In the genomic region with DNA sequence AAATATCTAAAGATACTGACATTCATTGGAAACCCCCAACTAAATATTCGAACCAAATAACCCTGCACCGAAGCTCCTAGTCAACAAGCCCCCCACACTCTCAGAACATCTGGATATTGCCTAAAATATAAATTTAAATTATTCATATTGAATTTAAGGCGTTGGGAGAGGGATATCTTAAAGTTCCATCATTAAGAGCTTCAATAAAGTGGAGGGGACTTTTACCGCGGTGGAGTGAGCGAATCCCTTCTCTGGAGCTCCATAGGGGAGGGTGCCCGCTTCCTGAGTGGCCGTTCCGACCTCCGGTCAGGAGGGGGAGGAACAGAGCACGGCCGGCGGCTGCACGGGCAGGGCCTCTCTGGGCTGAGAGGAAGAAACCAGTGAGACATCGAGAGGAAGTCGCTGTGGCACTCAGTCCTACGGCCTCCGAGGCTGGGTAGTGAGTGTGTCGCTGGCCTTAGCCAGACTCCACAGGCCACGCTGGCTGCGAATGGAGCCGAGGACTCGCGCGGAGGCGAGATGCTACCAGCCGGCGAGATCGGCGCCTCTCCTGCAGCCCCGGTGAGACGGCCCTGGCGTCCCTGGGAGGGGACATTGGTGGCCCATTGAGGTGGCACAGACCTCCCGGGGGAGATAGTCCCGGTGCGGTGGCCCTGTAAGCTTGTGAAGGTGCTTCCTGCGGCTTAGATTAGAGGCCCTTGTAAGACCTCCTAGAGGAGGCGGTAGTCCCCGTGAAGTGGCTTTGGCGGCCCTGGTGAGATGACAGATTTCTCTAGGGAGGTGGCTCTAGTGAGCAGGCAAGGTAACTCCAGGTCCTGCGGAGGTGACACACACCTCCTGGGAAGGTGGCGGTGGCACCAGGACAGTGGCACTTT, we compare ENCODE assay signal across 1 cellular context.
TF ChIP-seq lines count a peak whose summit lies in the region.

A gene (plus strand): TSS at position 405 of the 875 bp plus-strand sequence. CDS start 115 bp downstream, at position 520.

TF ChIP-seq in HEK293, 187 proteins besides CTCF, POLR2A, EP300 and RAD21 (continued from another document and continues in another):
- TF ChIP-seq ZNF548 (tag by site-specific recombination; IDR thresholded peaks at IDR 0.05), result no peak
- no peak for TF ChIP-seq ZSCAN23 (tag by site-specific recombination; IDR thresholded peaks at IDR 0.05)
- TF ChIP-seq, protein P1, sequence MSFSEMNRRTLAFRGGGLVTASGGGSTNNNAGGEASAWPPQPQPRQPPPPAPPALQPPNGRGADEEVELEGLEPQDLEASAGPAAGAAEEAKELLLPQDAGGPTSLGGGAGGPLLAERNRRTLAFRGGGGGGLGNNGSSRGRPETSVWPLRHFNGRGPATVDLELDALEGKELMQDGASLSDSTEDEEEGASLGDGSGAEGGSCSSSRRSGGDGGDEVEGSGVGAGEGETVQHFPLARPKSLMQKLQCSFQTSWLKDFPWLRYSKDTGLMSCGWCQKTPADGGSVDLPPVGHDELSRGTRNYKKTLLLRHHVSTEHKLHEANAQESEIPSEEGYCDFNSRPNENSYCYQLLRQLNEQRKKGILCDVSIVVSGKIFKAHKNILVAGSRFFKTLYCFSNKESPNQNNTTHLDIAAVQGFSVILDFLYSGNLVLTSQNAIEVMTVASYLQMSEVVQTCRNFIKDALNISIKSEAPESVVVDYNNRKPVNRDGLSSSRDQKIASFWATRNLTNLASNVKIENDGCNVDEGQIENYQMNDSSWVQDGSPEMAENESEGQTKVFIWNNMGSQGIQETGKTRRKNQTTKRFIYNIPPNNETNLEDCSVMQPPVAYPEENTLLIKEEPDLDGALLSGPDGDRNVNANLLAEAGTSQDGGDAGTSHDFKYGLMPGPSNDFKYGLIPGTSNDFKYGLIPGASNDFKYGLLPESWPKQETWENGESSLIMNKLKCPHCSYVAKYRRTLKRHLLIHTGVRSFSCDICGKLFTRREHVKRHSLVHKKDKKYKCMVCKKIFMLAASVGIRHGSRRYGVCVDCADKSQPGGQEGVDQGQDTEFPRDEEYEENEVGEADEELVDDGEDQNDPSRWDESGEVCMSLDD (tag by site-specific recombination; IDR thresholded peaks at IDR 0.05), result no peak
- TF ChIP-seq, protein P2, sequence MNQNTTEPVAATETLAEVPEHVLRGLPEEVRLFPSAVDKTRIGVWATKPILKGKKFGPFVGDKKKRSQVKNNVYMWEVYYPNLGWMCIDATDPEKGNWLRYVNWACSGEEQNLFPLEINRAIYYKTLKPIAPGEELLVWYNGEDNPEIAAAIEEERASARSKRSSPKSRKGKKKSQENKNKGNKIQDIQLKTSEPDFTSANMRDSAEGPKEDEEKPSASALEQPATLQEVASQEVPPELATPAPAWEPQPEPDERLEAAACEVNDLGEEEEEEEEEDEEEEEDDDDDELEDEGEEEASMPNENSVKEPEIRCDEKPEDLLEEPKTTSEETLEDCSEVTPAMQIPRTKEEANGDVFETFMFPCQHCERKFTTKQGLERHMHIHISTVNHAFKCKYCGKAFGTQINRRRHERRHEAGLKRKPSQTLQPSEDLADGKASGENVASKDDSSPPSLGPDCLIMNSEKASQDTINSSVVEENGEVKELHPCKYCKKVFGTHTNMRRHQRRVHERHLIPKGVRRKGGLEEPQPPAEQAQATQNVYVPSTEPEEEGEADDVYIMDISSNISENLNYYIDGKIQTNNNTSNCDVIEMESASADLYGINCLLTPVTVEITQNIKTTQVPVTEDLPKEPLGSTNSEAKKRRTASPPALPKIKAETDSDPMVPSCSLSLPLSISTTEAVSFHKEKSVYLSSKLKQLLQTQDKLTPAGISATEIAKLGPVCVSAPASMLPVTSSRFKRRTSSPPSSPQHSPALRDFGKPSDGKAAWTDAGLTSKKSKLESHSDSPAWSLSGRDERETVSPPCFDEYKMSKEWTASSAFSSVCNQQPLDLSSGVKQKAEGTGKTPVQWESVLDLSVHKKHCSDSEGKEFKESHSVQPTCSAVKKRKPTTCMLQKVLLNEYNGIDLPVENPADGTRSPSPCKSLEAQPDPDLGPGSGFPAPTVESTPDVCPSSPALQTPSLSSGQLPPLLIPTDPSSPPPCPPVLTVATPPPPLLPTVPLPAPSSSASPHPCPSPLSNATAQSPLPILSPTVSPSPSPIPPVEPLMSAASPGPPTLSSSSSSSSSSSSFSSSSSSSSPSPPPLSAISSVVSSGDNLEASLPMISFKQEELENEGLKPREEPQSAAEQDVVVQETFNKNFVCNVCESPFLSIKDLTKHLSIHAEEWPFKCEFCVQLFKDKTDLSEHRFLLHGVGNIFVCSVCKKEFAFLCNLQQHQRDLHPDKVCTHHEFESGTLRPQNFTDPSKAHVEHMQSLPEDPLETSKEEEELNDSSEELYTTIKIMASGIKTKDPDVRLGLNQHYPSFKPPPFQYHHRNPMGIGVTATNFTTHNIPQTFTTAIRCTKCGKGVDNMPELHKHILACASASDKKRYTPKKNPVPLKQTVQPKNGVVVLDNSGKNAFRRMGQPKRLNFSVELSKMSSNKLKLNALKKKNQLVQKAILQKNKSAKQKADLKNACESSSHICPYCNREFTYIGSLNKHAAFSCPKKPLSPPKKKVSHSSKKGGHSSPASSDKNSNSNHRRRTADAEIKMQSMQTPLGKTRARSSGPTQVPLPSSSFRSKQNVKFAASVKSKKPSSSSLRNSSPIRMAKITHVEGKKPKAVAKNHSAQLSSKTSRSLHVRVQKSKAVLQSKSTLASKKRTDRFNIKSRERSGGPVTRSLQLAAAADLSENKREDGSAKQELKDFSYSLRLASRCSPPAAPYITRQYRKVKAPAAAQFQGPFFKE (tag by site-specific recombination; IDR thresholded peaks at IDR 0.05; ENCODE audit: borderline replicate concordance), result no peak
- no peak for TF ChIP-seq HOXC10 (CRISPR knock-in tag; IDR thresholded peaks at IDR 0.05)
- no peak for TF ChIP-seq ZNF792 (tag by site-specific recombination; IDR thresholded peaks at IDR 0.05)
- TF ChIP-seq, protein P3, sequence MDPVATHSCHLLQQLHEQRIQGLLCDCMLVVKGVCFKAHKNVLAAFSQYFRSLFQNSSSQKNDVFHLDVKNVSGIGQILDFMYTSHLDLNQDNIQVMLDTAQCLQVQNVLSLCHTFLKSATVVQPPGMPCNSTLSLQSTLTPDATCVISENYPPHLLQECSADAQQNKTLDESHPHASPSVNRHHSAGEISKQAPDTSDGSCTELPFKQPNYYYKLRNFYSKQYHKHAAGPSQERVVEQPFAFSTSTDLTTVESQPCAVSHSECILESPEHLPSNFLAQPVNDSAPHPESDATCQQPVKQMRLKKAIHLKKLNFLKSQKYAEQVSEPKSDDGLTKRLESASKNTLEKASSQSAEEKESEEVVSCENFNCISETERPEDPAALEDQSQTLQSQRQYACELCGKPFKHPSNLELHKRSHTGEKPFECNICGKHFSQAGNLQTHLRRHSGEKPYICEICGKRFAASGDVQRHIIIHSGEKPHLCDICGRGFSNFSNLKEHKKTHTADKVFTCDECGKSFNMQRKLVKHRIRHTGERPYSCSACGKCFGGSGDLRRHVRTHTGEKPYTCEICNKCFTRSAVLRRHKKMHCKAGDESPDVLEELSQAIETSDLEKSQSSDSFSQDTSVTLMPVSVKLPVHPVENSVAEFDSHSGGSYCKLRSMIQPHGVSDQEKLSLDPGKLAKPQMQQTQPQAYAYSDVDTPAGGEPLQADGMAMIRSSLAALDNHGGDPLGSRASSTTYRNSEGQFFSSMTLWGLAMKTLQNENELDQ (tag by site-specific recombination; IDR thresholded peaks at IDR 0.05; ENCODE audit: low read depth), result no peak
- TF ChIP-seq, protein P4, sequence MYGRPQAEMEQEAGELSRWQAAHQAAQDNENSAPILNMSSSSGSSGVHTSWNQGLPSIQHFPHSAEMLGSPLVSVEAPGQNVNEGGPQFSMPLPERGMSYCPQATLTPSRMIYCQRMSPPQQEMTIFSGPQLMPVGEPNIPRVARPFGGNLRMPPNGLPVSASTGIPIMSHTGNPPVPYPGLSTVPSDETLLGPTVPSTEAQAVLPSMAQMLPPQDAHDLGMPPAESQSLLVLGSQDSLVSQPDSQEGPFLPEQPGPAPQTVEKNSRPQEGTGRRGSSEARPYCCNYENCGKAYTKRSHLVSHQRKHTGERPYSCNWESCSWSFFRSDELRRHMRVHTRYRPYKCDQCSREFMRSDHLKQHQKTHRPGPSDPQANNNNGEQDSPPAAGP (tag by site-specific recombination; IDR thresholded peaks at IDR 0.05), result peak; percentile 83; the same call in 1 of the 2 replicates
- TF ChIP-seq, protein P5, sequence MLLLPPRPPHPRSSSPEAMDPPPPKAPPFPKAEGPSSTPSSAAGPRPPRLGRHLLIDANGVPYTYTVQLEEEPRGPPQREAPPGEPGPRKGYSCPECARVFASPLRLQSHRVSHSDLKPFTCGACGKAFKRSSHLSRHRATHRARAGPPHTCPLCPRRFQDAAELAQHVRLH (tag by site-specific recombination; IDR thresholded peaks at IDR 0.05), result peak; percentile 81
- TF ChIP-seq, protein P6, sequence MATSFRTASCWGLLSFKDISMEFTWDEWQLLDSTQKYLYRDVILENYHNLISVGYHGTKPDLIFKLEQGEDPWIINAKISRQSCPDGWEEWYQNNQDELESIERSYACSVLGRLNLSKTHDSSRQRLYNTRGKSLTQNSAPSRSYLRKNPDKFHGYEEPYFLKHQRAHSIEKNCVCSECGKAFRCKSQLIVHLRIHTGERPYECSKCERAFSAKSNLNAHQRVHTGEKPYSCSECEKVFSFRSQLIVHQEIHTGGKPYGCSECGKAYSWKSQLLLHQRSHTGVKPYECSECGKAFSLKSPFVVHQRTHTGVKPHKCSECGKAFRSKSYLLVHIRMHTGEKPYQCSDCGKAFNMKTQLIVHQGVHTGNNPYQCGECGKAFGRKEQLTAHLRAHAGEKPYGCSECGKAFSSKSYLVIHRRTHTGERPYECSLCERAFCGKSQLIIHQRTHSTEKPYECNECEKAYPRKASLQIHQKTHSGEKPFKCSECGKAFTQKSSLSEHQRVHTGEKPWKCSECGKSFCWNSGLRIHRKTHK (tag by site-specific recombination; IDR thresholded peaks at IDR 0.05), result no peak
- TF ChIP-seq ZBTB1 (tag by site-specific recombination; IDR thresholded peaks at IDR 0.05), result no peak
- TF ChIP-seq ZNF514 (tag by site-specific recombination; IDR thresholded peaks at IDR 0.05), result no peak
- 0 out of 2 replicates have a peak, but pooled peaks have one; percentile 6 for TF ChIP-seq ZNF585B (tag by site-specific recombination; IDR thresholded peaks at IDR 0.05)
- TF ChIP-seq ZNF629 (tag by site-specific recombination; IDR thresholded peaks at IDR 0.05), result peak; percentile 75
- TF ChIP-seq, protein P7, sequence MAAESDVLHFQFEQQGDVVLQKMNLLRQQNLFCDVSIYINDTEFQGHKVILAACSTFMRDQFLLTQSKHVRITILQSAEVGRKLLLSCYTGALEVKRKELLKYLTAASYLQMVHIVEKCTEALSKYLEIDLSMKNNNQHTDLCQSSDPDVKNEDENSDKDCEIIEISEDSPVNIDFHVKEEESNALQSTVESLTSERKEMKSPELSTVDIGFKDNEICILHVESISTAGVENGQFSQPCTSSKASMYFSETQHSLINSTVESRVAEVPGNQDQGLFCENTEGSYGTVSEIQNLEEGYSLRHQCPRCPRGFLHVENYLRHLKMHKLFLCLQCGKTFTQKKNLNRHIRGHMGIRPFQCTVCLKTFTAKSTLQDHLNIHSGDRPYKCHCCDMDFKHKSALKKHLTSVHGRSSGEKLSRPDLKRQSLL (tag by site-specific recombination; IDR thresholded peaks at IDR 0.05), result no peak
- 0 out of 2 replicates have a peak, but pooled peaks have one; percentile 60 for TF ChIP-seq IKZF3 (tag by site-specific recombination; IDR thresholded peaks at IDR 0.05)
- no peak for TF ChIP-seq RBAK (tag by site-specific recombination; IDR thresholded peaks at IDR 0.05)
- peak; percentile 88 for TF ChIP-seq ZXDB (tag by site-specific recombination; IDR thresholded peaks at IDR 0.05)
- TF ChIP-seq ZNF132 (tag by site-specific recombination; IDR thresholded peaks at IDR 0.05; ENCODE audit: borderline replicate concordance), result no peak
- no peak for TF ChIP-seq BCL11A (tag by site-specific recombination; IDR thresholded peaks at IDR 0.05; ENCODE audit: low read depth)
- TF ChIP-seq ZNF596 (tag by site-specific recombination; IDR thresholded peaks at IDR 0.05), result no peak
- no peak for TF ChIP-seq ZNF239 (tag by site-specific recombination; IDR thresholded peaks at IDR 0.05)
- peak; percentile 59 for TF ChIP-seq SP3 (tag by site-specific recombination; IDR thresholded peaks at IDR 0.05)
- no peak for TF ChIP-seq SETDB1 (IDR thresholded peaks at IDR 0.05; ENCODE audit: insufficient read length, low read length)
- TF ChIP-seq ZNF791 (tag by site-specific recombination; IDR thresholded peaks at IDR 0.05), result no peak
- no peak for TF ChIP-seq EGR2 (tag by site-specific recombination; IDR thresholded peaks at IDR 0.05; ENCODE audit: low read depth)
- peak; percentile 93 for TF ChIP-seq ZNF660 (tag by site-specific recombination; IDR thresholded peaks at IDR 0.05)
- no peak for TF ChIP-seq ZNF777 (tag by site-specific recombination; IDR thresholded peaks at IDR 0.05; ENCODE audit: borderline replicate concordance)
- TF ChIP-seq ZNF114 (tag by site-specific recombination; IDR thresholded peaks at IDR 0.05), result no peak
- TF ChIP-seq, protein P8, sequence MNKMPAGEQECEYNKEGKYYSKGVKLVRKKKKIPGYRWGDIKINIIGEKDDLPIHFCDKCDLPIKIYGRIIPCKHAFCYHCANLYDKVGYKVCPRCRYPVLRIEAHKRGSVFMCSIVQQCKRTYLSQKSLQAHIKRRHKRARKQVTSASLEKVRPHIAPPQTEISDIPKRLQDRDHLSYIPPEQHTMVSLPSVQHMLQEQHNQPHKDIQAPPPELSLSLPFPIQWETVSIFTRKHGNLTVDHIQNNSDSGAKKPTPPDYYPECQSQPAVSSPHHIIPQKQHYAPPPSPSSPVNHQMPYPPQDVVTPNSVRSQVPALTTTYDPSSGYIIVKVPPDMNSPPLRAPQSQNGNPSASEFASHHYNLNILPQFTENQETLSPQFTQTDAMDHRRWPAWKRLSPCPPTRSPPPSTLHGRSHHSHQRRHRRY (tag by site-specific recombination; IDR thresholded peaks at IDR 0.05), result no peak
- TF ChIP-seq, protein P9, sequence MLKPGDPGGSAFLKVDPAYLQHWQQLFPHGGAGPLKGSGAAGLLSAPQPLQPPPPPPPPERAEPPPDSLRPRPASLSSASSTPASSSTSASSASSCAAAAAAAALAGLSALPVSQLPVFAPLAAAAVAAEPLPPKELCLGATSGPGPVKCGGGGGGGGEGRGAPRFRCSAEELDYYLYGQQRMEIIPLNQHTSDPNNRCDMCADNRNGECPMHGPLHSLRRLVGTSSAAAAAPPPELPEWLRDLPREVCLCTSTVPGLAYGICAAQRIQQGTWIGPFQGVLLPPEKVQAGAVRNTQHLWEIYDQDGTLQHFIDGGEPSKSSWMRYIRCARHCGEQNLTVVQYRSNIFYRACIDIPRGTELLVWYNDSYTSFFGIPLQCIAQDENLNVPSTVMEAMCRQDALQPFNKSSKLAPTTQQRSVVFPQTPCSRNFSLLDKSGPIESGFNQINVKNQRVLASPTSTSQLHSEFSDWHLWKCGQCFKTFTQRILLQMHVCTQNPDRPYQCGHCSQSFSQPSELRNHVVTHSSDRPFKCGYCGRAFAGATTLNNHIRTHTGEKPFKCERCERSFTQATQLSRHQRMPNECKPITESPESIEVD (tag by site-specific recombination; IDR thresholded peaks at IDR 0.05), result no peak
- peak; percentile 68; the same call in 1 of the 2 replicates for TF ChIP-seq ZNF24 (tag by site-specific recombination; IDR thresholded peaks at IDR 0.05)
- TF ChIP-seq ZNF670 (tag by site-specific recombination; IDR thresholded peaks at IDR 0.05; ENCODE audit: low read depth), result no peak
- TF ChIP-seq ZNF473 (tag by site-specific recombination; IDR thresholded peaks at IDR 0.05), result no peak
- TF ChIP-seq TRIM28 (IDR thresholded peaks at IDR 0.05; ENCODE audit: borderline replicate concordance, low read length), result no peak
- no peak for TF ChIP-seq ZNF426 (tag by site-specific recombination; IDR thresholded peaks at IDR 0.05)
- TF ChIP-seq ZNF248 (tag by site-specific recombination; IDR thresholded peaks at IDR 0.05), result no peak
